In the genomic region with DNA sequence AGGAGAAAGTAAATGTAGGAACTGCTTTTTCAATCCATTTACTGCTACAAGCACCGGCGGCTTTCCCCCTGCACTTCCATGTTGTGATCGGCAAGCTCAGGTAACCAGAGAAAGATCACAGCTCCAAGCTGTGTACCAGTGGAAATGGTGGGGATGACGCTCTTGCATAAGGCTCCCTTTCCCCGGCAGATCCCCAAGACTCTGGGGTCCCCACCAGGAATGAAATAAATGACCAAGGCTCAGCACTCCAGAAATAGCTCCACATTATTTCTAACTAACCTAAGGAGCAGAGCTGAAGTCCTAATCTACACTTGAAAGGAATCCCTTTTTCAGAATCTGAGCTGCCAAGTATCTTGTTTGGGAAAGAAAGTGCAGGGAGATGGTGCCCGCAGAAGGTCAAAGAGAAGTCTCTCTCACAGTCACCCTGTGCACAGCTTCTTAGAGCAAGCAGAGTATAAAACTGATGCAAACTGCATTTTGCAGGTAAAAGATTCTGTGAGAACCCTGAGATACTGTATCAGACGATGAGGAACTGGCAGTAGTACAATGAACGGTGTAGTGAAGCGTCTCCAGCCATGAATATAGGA, we compare ENCODE assay signal across 8 cellular contexts. TPM values are rescaled to one million over a fixed set of nuclear protein-coding genes. Genes with fewer than 3 reads are reported as not detected.
A peak's percentile ranks its signal among the peaks of the same experiment; 100 is the strongest.
DNase-seq lines count a peak whose midpoint lies in the region; ATAC-seq and TF ChIP-seq lines count a peak whose summit lies in the region.

No MANE protein-coding gene starts in this region.

- 5 to 11% (median 9%) methylated on average over 9 of the region's 9 CpGs for WGBS in heart left ventricle, 4 donors
- 8 to 9% methylated on average over 9 of the region's 9 CpGs for WGBS in esophagus, 2 donors
- 5% methylated on average over 9 of the region's 9 CpGs for WGBS in psoas muscle, 3 donors

- H3K4me1 ChIP-seq in heart left ventricle, result peaks cover 0 to 96% (median 38%) of the 10 kb centered on the region in 12 donors
- peaks cover 0 to 51% (median 17%) of the 10 kb centered on the region in 4 donors for H3K4me1 ChIP-seq in Peyer's patch
- peaks cover 0 to 2% of the 10 kb centered on the region in 2 donors for H3K4me1 ChIP-seq in esophagus (ENCODE audit: control insufficient read depth in 2 of 2, insufficient read depth in 2 of 2, low read length in 1 of 2)
- H3K4me1 ChIP-seq in psoas muscle, result peaks cover 66% of the 10 kb centered on the region

- peak overlapping the region; percentile 39 to 90 (median 82) for H3K27ac ChIP-seq in heart left ventricle
- H3K27ac ChIP-seq in Peyer's patch, result peak overlapping the region; percentile 64 to 85 (median 80)
- H3K27ac ChIP-seq in esophagus (ENCODE audit: low read depth in 2 of 2, low read length in 1 of 2), result peak overlapping the region; percentile 61 to 94
- peak overlapping the region; percentile 89 for H3K27ac ChIP-seq in psoas muscle

- intact Hi-C loops in heart left ventricle (cut with DNase I), result no loop called here
- intact Hi-C loops in left cardiac atrium (cut with DNase I), result loop anchor here in 1 of 2 donors (5.0 kb wide), 1 partner anchor 37 kb away; no protein-coding TSS in a partner anchor
- intact Hi-C loops in psoas muscle (cut with DNase I), result no loop called here

- H3K27me3 ChIP-seq in heart left ventricle, result no peaks in the 10 kb centered on the region
- no peaks in the 10 kb centered on the region for H3K27me3 ChIP-seq in Peyer's patch
- no peaks in the 10 kb centered on the region for H3K27me3 ChIP-seq in esophagus (ENCODE audit: control insufficient read depth in 1 of 2, insufficient read depth in 2 of 2, low read length in 2 of 2)
- no peaks in the 10 kb centered on the region for H3K27me3 ChIP-seq in psoas muscle (ENCODE audit: insufficient read depth in 3 of 3, low read length in 2 of 3)

- H3K4me3 ChIP-seq in heart left ventricle (peak overlapping the region; percentile 30 to 75 (median 66)), Peyer's patch (peak overlapping the region; percentile 41 to 68 (median 54)), esophagus (ENCODE audit: low read depth in 1 of 2, low read length in 2 of 2) (peak overlapping the region; percentile 68 to 69), psoas muscle (peak overlapping the region; percentile 79)

- TF ChIP-seq CTCF in heart left ventricle (IDR thresholded peaks at IDR 0.05), result no peak
- no peak for TF ChIP-seq CTCF in Peyer's patch (IDR thresholded peaks at IDR 0.05)
- no peak for TF ChIP-seq CTCF in psoas muscle (IDR thresholded peaks at IDR 0.05)
- TF ChIP-seq CTCF in GM20000 (IDR thresholded peaks at IDR 0.05; ENCODE audit: extremely low read depth, missing control alignments), result no peak

- ATAC-seq in heart left ventricle, result no peak
- no peak for ATAC-seq in left cardiac atrium
- ATAC-seq in psoas muscle, result peak in 2 of 4 donors; percentile 4 to 21

- no peaks in the 10 kb centered on the region for H3K9me3 ChIP-seq in heart left ventricle
- no peaks in the 10 kb centered on the region for H3K9me3 ChIP-seq in Peyer's patch
- no peaks in the 10 kb centered on the region for H3K9me3 ChIP-seq in esophagus (ENCODE audit: control insufficient read depth in 2 of 2, insufficient read depth in 1 of 2, low read depth in 1 of 2, low read length in 1 of 2)
- H3K9me3 ChIP-seq in psoas muscle, result no peaks in the 10 kb centered on the region

- TF ChIP-seq POLR2A in heart left ventricle (IDR thresholded peaks at IDR 0.05) (no peak), Peyer's patch (IDR thresholded peaks at IDR 0.05) (no peak)

- DNase-seq in heart left ventricle, result no peak
- no peak for DNase-seq in left cardiac atrium
- DNase-seq in Peyer's patch, result no peak
- no peak for DNase-seq in psoas muscle
- no peak for DNase-seq in DMS114 treated with DMSO at 0.1 percent for 48 hours (lab: John Stamatoyannopoulos, UW; ENCODE audit: unreplicated experiment)
- no peak for DNase-seq in activated CD8-positive, alpha-beta memory T cell treated with anti-CD3 and anti-CD28 coated beads, Interleukin-2, amount 50 U/mL, for 4 hours
- DNase-seq in GM20000 (ENCODE audit: low spot score), result no peak

- H3K36me3 ChIP-seq in heart left ventricle (peaks cover 0 to 37% (median 3%) of the 10 kb centered on the region in 9 donors), Peyer's patch (no peaks in the 10 kb centered on the region), esophagus (ENCODE audit: control insufficient read depth in 2 of 2, insufficient read depth in 2 of 2, low read length in 1 of 2) (no peaks in the 10 kb centered on the region), psoas muscle (ENCODE audit: insufficient read depth in 1 of 2, low read depth in 1 of 2) (peaks cover 0 to 7% of the 10 kb centered on the region in 2 donors)

RNA-seq across cellular contexts. Expression of gene GRB2, which starts 11.1 kb away (rescaled TPM):
- total RNA-seq in heart left ventricle (100 to 1,000 TPM in 2 of 9 donors, 10 to 100 TPM in 7; 37.2 to 145 (median 67.7) TPM), left cardiac atrium (100 to 1,000 TPM in 1 of 2 donors, 10 to 100 TPM in 1; 90.3 to 110 TPM), Peyer's patch (100 to 1,000 TPM in 2 of 4 donors, 10 to 100 TPM in 2; 64.8 to 120 (median 98.3) TPM), psoas muscle (10 to 100 TPM; 49.1 to 71.6 (median 58.1) TPM)
- polyA plus RNA-seq in heart left ventricle (10 to 100 TPM; 24.5 to 68.2 TPM), esophagus (10 to 100 TPM; 23.2 to 36.6 TPM), psoas muscle (10 to 100 TPM; 39.5 to 70.9 (median 66.1) TPM)
